In the genomic region with DNA sequence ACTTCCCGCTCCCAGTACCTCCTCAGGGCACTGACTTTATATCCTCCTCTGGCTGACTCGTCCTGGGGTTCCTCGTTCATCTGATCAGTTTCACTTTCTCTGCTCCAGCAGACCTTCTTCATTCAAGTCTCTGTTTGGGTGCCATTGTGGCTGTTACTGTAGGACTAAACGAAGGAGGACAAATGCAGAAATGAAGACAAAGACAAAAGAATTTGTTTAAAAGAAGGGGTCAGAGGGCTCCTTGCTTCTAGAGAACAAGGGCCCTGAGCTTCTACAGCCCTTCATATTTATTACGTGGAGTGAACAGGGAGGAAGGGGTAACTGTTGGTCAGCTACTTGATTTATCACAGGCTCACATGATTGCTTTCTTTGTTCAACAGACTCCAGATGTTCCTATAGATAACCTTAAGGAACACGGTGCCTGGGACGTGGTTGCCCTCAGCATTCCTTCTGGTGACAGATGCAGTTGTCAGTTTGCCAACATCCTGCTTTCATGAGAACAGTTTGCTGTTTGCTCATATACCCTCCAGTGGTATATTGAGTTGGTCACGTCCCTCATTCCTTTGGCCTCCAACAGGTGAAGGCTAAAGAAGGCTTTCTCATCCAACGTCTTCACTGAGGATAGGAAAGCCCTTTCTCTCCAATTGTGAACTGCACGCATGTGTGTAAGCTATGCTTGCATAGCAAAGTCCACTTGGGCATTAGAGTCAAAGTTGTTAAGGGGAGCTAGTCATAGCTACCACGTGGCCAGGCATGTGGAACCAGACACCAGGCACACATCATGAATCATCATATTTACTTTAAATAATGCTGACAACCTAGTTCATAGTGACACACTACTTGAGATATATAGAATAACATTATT, we compare ENCODE assay signal across 1 cellular context.
TF ChIP-seq lines count a peak whose summit lies in the region.

No MANE protein-coding gene starts in this region.

TF ChIP-seq in K562, 482 proteins besides CTCF, POLR2A, EP300 and RAD21 (continued from another document and continues in another):
- TF ChIP-seq, protein P1, sequence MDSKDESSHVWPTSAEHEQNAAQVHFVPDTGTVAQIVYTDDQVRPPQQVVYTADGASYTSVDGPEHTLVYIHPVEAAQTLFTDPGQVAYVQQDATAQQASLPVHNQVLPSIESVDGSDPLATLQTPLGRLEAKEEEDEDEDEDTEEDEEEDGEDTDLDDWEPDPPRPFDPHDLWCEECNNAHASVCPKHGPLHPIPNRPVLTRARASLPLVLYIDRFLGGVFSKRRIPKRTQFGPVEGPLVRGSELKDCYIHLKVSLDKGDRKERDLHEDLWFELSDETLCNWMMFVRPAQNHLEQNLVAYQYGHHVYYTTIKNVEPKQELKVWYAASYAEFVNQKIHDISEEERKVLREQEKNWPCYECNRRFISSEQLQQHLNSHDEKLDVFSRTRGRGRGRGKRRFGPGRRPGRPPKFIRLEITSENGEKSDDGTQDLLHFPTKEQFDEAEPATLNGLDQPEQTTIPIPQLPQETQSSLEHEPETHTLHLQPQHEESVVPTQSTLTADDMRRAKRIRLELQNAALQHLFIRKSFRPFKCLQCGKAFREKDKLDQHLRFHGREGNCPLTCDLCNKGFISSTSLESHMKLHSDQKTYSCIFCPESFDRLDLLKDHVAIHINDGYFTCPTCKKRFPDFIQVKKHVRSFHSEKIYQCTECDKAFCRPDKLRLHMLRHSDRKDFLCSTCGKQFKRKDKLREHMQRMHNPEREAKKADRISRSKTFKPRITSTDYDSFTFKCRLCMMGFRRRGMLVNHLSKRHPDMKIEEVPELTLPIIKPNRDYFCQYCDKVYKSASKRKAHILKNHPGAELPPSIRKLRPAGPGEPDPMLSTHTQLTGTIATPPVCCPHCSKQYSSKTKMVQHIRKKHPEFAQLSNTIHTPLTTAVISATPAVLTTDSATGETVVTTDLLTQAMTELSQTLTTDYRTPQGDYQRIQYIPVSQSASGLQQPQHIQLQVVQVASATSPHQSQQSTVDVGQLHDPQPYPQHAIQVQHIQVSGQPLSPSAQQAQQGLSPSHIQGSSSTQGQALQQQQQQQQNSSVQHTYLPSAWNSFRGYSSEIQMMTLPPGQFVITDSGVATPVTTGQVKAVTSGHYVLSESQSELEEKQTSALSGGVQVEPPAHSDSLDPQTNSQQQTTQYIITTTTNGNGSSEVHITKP (IDR thresholded peaks at IDR 0.05; ENCODE audit: partially characterized antibody), result peak; percentile 87
- TF ChIP-seq ZNF143 (CRISPR knock-in tag; IDR thresholded peaks at IDR 0.05), result no peak
- peak; percentile 84 for TF ChIP-seq FOXM1 (IDR thresholded peaks at IDR 0.05; ENCODE audit: low read depth)
- TF ChIP-seq FOXM1 (CRISPR knock-in tag; IDR thresholded peaks at IDR 0.05; ENCODE audit: low read depth), result no peak
- peak; percentile 95 for TF ChIP-seq MTA2 (IDR thresholded peaks at IDR 0.05; ENCODE audit: low read depth)
- TF ChIP-seq ESRRA (IDR thresholded peaks at IDR 0.05; ENCODE audit: borderline replicate concordance, low read depth), result peak; percentile 77; the same call in 1 of the 2 replicates
- TF ChIP-seq, protein P2, sequence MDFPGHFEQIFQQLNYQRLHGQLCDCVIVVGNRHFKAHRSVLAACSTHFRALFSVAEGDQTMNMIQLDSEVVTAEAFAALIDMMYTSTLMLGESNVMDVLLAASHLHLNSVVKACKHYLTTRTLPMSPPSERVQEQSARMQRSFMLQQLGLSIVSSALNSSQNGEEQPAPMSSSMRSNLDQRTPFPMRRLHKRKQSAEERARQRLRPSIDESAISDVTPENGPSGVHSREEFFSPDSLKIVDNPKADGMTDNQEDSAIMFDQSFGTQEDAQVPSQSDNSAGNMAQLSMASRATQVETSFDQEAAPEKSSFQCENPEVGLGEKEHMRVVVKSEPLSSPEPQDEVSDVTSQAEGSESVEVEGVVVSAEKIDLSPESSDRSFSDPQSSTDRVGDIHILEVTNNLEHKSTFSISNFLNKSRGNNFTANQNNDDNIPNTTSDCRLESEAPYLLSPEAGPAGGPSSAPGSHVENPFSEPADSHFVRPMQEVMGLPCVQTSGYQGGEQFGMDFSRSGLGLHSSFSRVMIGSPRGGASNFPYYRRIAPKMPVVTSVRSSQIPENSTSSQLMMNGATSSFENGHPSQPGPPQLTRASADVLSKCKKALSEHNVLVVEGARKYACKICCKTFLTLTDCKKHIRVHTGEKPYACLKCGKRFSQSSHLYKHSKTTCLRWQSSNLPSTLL (IDR thresholded peaks at IDR 0.05), result peak; percentile 61; the same call in 1 of the 2 replicates
- no peak for TF ChIP-seq ZC3H8 (IDR thresholded peaks at IDR 0.05)
- peak; percentile 98 for TF ChIP-seq TAL1 (IDR thresholded peaks at IDR 0.05)
- TF ChIP-seq ZNF140 (CRISPR knock-in tag; IDR thresholded peaks at IDR 0.05), result peak; percentile 58; the same call in 1 of the 2 replicates
- TF ChIP-seq ZSCAN32 (CRISPR knock-in tag; IDR thresholded peaks at IDR 0.05), result no peak
- peak; percentile 91 for TF ChIP-seq CTBP1 (IDR thresholded peaks at IDR 0.05; ENCODE audit: borderline replicate concordance)
- peak; percentile 81 for TF ChIP-seq TOE1 (IDR thresholded peaks at IDR 0.05; ENCODE audit: borderline replicate concordance)
- no peak for TF ChIP-seq TOE1 (CRISPR knock-in tag; IDR thresholded peaks at IDR 0.05; ENCODE audit: borderline replicate concordance, low read depth)
- no peak for TF ChIP-seq ZFPM2 (CRISPR knock-in tag; IDR thresholded peaks at IDR 0.05)
- no peak for TF ChIP-seq CEBPB (tag; IDR thresholded peaks at IDR 0.05)
- TF ChIP-seq CBX1 (IDR thresholded peaks at IDR 0.05; ENCODE audit: low read depth), result peak; percentile 98
- no peak for TF ChIP-seq ZNF146 (CRISPR knock-in tag; IDR thresholded peaks at IDR 0.05; ENCODE audit: unreplicated experiment)
- no peak for TF ChIP-seq HLTF (IDR thresholded peaks at IDR 0.05)
- TF ChIP-seq, protein P3, sequence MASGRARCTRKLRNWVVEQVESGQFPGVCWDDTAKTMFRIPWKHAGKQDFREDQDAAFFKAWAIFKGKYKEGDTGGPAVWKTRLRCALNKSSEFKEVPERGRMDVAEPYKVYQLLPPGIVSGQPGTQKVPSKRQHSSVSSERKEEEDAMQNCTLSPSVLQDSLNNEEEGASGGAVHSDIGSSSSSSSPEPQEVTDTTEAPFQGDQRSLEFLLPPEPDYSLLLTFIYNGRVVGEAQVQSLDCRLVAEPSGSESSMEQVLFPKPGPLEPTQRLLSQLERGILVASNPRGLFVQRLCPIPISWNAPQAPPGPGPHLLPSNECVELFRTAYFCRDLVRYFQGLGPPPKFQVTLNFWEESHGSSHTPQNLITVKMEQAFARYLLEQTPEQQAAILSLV (tag; IDR thresholded peaks at IDR 0.05), result no peak
- no peak for TF ChIP-seq CHD7 (IDR thresholded peaks at IDR 0.05; ENCODE audit: low read depth, low read length)
- 0 out of 2 replicates have a peak, but pooled peaks have one; percentile 6 for TF ChIP-seq KLF13 (tag; IDR thresholded peaks at IDR 0.05; ENCODE audit: borderline replicate concordance, low read depth)
- peak; percentile 13 for TF ChIP-seq PTRF (tag; IDR thresholded peaks at IDR 0.05)
- no peak for TF ChIP-seq RBM17 (IDR thresholded peaks at IDR 0.05; ENCODE audit: borderline replicate concordance, low read depth, low read length)
- no peak for TF ChIP-seq GABPB2 (CRISPR knock-in tag; conservative IDR thresholded peaks at IDR 0.05)
- TF ChIP-seq SMAD2 (IDR thresholded peaks at IDR 0.05; ENCODE audit: low read depth, low read length), result no peak
- TF ChIP-seq THRB (CRISPR knock-in tag; conservative IDR thresholded peaks at IDR 0.05), result 0 out of 2 replicates have a peak, but pooled peaks have one; percentile 34
- TF ChIP-seq, protein P4, sequence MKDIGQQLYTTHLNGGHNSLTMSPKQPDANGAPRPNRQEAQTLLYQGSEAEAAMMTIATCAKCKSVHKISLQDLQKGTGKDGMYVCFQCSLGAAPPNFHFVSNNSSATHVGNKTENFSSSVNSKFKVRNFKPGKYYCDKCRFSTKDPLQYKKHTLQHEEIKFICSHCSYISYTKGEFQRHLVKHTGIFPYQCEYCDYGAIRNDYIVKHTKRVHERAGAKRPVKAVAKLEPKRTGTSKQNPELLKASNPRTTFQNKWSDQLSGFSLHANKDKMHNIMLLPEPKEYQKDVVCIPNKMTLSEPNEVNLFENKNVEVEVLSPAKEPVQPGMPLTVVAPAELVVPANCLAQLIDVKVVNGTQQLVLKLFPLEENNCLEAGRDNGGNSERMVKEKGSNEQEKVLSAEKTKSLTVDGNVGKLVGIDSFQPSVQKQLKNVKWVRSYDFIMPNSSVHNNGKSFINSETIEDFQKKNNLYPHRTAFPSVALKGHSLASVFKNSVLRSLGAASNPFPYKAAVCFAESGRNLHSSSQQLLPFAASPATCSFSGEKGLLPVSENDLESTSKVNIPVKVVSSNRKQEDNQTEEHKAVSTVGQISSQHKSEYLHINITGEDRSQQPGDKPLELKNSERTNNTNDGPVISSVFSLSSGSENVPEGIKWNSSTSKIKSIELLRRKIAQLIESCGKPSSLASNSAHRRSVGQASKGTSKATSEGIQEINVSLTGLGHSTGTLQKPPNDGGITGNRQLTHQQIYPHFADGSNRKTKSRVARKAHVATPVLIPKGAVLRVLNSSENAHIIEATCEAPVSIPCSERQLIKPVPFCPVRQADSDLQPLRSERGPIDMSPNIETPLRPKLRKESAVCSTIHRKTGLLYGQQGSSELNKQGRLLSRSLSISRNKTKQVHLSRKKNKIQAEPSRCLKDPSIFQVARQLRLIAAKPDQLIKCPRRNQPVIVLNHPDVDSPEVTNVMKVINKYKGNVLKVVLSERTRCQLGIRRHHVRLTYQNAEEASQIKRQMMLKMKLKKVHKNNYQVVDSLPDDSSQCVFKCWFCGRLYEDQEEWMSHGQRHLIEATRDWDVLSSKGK (CRISPR knock-in tag; IDR thresholded peaks at IDR 0.05), result no peak
- no peak for TF ChIP-seq FOXJ3 (CRISPR knock-in tag; IDR thresholded peaks at IDR 0.05)
- TF ChIP-seq MEF2A (IDR thresholded peaks at IDR 0.05; ENCODE audit: control insufficient read depth, low read depth, low read length), result no peak
- no peak for TF ChIP-seq SRSF1 (IDR thresholded peaks at IDR 0.05; ENCODE audit: low read depth, low read length)
- no peak for TF ChIP-seq DNMT1 (IDR thresholded peaks at IDR 0.05)
